12 cellular contexts compared by ENCODE assay signal in the genomic region with DNA sequence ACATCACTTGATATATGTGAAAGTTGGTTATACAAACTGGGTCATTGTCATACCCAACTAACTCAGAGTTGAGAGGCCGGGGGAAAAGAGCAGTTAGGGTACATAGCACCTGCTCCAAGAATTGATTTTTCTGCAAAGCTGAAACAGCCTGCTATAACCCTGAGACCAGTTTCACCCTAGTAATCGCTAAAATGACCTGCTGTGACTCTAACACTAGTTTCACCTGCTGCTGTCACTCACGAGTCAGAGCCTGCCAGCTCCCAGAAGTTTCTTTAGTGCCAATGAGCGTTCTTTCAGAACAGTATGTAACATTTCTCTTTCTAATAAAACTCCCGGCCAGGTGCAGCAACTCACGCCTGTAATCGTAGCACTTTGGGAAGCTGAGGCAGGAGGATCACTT. TPM values are rescaled to one million over a fixed set of nuclear protein-coding genes. Genes with fewer than 3 reads are reported as not detected.
A peak's percentile ranks its signal among the peaks of the same experiment; 100 is the strongest.
DNase-seq lines count a peak whose midpoint lies in the region; ATAC-seq lines count a peak whose summit lies in the region.
"Had no signal": no experiment of that assay in that cellular context is flagged by ENCODE, and none has a peak within 500 bp of the region (broad histone marks: within the 10 kb centered on the region; RNA-seq: fewer than 3 reads in every experiment).

No MANE protein-coding gene starts in this region.

- DNase-seq in activated T-helper 2 cell treated with anti-CD3 and anti-CD28 coated beads, Interferon-gamma antibody, Interleukin-2, Interleukin-4, amounts not matched to agents 10 μg/mL and 5 μg/mL and 100 μg/mL, durations not matched to agents 14 hours and 24 hours and 36 hours (ENCODE audit: low spot score): no peak
- no peak for DNase-seq in OCI-M1 (lab: John Stamatoyannopoulos, UW)
- no peak for DNase-seq in AG08396 (ENCODE audit: low spot score)
- no peak for DNase-seq in NAMALWA (ENCODE audit: low spot score)
- no peak for DNase-seq in NCI-H1436 (lab: John Stamatoyannopoulos, UW)
- DNase-seq: DMS153, glutamatergic neuron, NCI-H1048 had no signal

- peaks cover 0 to 22% (median 0%) of the 10 kb centered on the region in 11 experiments; a peak in 5 of 22 replicates for H4K20me1 ChIP-seq in BLaER1 treated with 17β-estradiol and CSF1 and Interleukin-3, amounts not matched to agents 10 nM and 100 nM

- peak overlapping the region; percentile 73 to 93 (median 79) for H3K4me2 ChIP-seq in BLaER1 treated with 17β-estradiol and CSF1 and Interleukin-3, amounts not matched to agents 10 nM and 100 nM
- H3K4me2 ChIP-seq: GM23338 had no signal

- peaks cover 5% of the 10 kb centered on the region for H3K9me3 Mint-ChIP-seq in activated T-helper 2 cell treated with anti-CD3 and anti-CD28 coated beads, Interferon-gamma antibody, Interleukin-2, Interleukin-4, amounts not matched to agents 10 μg/mL and 5 μg/mL and 100 μg/mL, durations not matched to agents 14 hours and 24 hours and 36 hours
- H3K9me3 Mint-ChIP-seq: GM23338 had no signal

- peak overlapping the region in 2 of 11 experiments; percentile 41 to 51; a peak in 1 of 22 replicates for H3K27ac ChIP-seq in BLaER1 treated with 17β-estradiol and CSF1 and Interleukin-3, amounts not matched to agents 10 nM and 100 nM

- peak overlapping the region; percentile 88 for H3K27ac Mint-ChIP-seq in activated T-helper 2 cell treated with anti-CD3 and anti-CD28 coated beads, Interferon-gamma antibody, Interleukin-2, Interleukin-4, amounts not matched to agents 10 μg/mL and 5 μg/mL and 100 μg/mL, durations not matched to agents 14 hours and 24 hours and 36 hours
- H3K27ac Mint-ChIP-seq: GM23338 had no signal

- H3K4me3 ChIP-seq in BLaER1 treated with 17β-estradiol and CSF1 and Interleukin-3, amounts not matched to agents 10 nM and 100 nM: no peak overlapping the region
- H3K4me3 ChIP-seq: GM23338 had no signal

- H3K4me1 Mint-ChIP-seq in activated T-helper 2 cell treated with anti-CD3 and anti-CD28 coated beads, Interferon-gamma antibody, Interleukin-2, Interleukin-4, amounts not matched to agents 10 μg/mL and 5 μg/mL and 100 μg/mL, durations not matched to agents 14 hours and 24 hours and 36 hours (ENCODE audit: low read depth): peaks cover 50% of the 10 kb centered on the region
- H3K4me1 Mint-ChIP-seq: GM23338 had no signal

- H3K9me3 ChIP-seq in BLaER1 treated with 17β-estradiol and CSF1 and Interleukin-3, amounts not matched to agents 10 nM and 100 nM (replicated peaks in 1 of 11): peaks cover 5 to 24% (median 17%) of the 10 kb centered on the region in 11 experiments; a peak in 15 of 22 replicates

- ATAC-seq in GM18867 (IDR thresholded peaks at IDR 0.05; ENCODE audit: unreplicated experiment) (peak; percentile 75), HG02870 (IDR thresholded peaks at IDR 0.05; ENCODE audit: unreplicated experiment) (peak; percentile 56)
- ATAC-seq: GM23338 had no signal

- H3K27me3 ChIP-seq in BLaER1 treated with 17β-estradiol and CSF1 and Interleukin-3, amounts not matched to agents 10 nM and 100 nM: peaks cover 0 to 17% (median 0%) of the 10 kb centered on the region in 11 experiments; a peak in 3 of 22 replicates

- H3K36me3 Mint-ChIP-seq in activated T-helper 2 cell treated with anti-CD3 and anti-CD28 coated beads, Interferon-gamma antibody, Interleukin-2, Interleukin-4, amounts not matched to agents 10 μg/mL and 5 μg/mL and 100 μg/mL, durations not matched to agents 14 hours and 24 hours and 36 hours (ENCODE audit: low read depth): peaks cover 52% of the 10 kb centered on the region

- 0 out of 22 replicates have a peak overlapping the region, but pooled peaks of 2 of the 11 experiments have one; percentile 51 to 56 for H3K9ac ChIP-seq in BLaER1 treated with 17β-estradiol and CSF1 and Interleukin-3, amounts not matched to agents 10 nM and 100 nM

- peaks cover 0 to 31% (median 15%) of the 10 kb centered on the region in 11 experiments; a peak in 11 of 22 replicates for H3K36me3 ChIP-seq in BLaER1 treated with 17β-estradiol and CSF1 and Interleukin-3, amounts not matched to agents 10 nM and 100 nM

- H3K4me3 Mint-ChIP-seq in activated T-helper 2 cell treated with anti-CD3 and anti-CD28 coated beads, Interferon-gamma antibody, Interleukin-2, Interleukin-4, amounts not matched to agents 10 μg/mL and 5 μg/mL and 100 μg/mL, durations not matched to agents 14 hours and 24 hours and 36 hours (ENCODE audit: low read depth): peak overlapping the region; percentile 65
- H3K4me3 Mint-ChIP-seq: GM23338 had no signal

- no peaks in the 10 kb centered on the region for H3K27me3 Mint-ChIP-seq in activated T-helper 2 cell treated with anti-CD3 and anti-CD28 coated beads, Interferon-gamma antibody, Interleukin-2, Interleukin-4, amounts not matched to agents 10 μg/mL and 5 μg/mL and 100 μg/mL, durations not matched to agents 14 hours and 24 hours and 36 hours (ENCODE audit: low read depth)

- peaks cover 24 to 38% (median 34%) of the 10 kb centered on the region in 10 experiments for H3K4me1 ChIP-seq in BLaER1 treated with 17β-estradiol and CSF1 and Interleukin-3, amounts not matched to agents 10 nM and 100 nM

- intact Hi-C loops in activated T-helper 2 cell treated with anti-CD3 and anti-CD28 coated beads, Interferon-gamma antibody, Interleukin-2, Interleukin-4, amounts not matched to agents 10 μg/mL and 5 μg/mL and 100 μg/mL, durations not matched to agents 14 hours and 24 hours and 36 hours (cut with micrococcal nuclease): loop anchor here (1.0 to 10.0 kb wide), 5 partner anchors 32 to 408 kb away; a partner anchor contains a TSS

RNA-seq across cellular contexts. Expression of a gene that starts 28.0 kb away (rescaled TPM):
- 401 and 406 TPM in 2 replicates for total RNA-seq in activated T-helper 2 cell treated with anti-CD3 and anti-CD28 coated beads, Interferon-gamma antibody, Interleukin-2, Interleukin-4, amounts not matched to agents 10 μg/mL and 5 μg/mL and 100 μg/mL, durations not matched to agents 14 hours and 24 hours and 36 hours

RNA-seq across cellular contexts. Expression of a gene that starts 54.8 kb away (rescaled TPM):
- total RNA-seq in activated T-helper 2 cell treated with anti-CD3 and anti-CD28 coated beads, Interferon-gamma antibody, Interleukin-2, Interleukin-4, amounts not matched to agents 10 μg/mL and 5 μg/mL and 100 μg/mL, durations not matched to agents 14 hours and 24 hours and 36 hours: 29.9 and 33.6 TPM in 2 replicates

RNA-seq across cellular contexts. Expression of a gene that starts 57.3 kb away (rescaled TPM):
- 42.1 and 43.0 TPM in 2 replicates for total RNA-seq in activated T-helper 2 cell treated with anti-CD3 and anti-CD28 coated beads, Interferon-gamma antibody, Interleukin-2, Interleukin-4, amounts not matched to agents 10 μg/mL and 5 μg/mL and 100 μg/mL, durations not matched to agents 14 hours and 24 hours and 36 hours
